ENCODE assay signal across 1 cellular context in the genomic region with DNA sequence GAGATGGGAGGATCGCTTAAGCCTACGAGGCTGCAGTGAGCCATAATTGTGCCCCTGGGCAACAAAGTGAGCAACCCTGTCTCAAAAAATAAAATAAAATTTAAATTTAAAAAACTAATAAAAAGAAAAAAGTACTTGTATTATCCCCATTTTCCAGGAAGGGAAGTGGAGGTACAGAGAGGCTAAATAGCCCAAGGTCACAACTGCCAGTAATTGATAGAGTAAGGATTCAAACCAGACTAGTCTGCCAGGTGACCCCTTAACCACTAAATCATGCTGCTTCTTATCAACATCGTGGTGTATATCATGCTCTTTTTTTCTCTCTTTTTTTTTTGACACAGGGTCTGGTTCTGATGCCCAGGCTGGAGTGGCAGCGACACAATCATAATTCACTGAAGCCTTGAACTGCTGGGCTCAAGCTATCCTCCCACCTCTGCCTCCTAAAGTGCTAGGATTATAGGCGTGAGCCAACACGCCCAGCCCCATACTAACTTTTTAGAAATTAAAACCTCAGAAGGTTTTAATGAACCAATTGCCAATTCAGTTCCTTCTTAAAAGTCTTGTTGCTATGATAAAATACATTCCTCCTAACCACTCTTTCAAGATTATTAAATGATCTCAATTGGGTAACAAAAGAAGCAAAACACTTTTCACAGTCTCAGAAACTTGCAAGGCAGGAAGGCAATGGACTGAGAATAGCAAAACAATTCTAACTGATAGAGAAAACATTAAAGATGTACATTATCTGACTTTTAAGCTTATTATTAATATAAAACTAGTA.
TF ChIP-seq lines count a peak whose summit lies in the region.

No MANE protein-coding gene starts in this region.

TF ChIP-seq in K562, 482 proteins besides CTCF, POLR2A, EP300 and RAD21:
- TF ChIP-seq XRCC3 (IDR thresholded peaks at IDR 0.05) (no peak), GABPA (tag; conservative IDR thresholded peaks at IDR 0.05; ENCODE audit: low read depth) (no peak), PHTF2 (CRISPR knock-in tag; IDR thresholded peaks at IDR 0.05) (no peak), FIP1L1 (IDR thresholded peaks at IDR 0.05; ENCODE audit: low read depth, low read length, poor library complexity, severe bottlenecking) (no peak), NFXL1 (CRISPR knock-in tag; IDR thresholded peaks at IDR 0.05) (no peak), SPI1 (IDR thresholded peaks at IDR 0.05; ENCODE audit: borderline replicate concordance, low read depth, low read length) (no peak), ZZZ3 (IDR thresholded peaks at IDR 0.05) (no peak), CSDE1 (IDR thresholded peaks at IDR 0.05) (no peak), BCOR (IDR thresholded peaks at IDR 0.05) (0 out of 2 replicates have a peak, but pooled peaks have one; percentile 47), SP1 (CRISPR knock-in tag; IDR thresholded peaks at IDR 0.05) (no peak), ZNF444 (CRISPR knock-in tag; IDR thresholded peaks at IDR 0.05) (no peak), NBN (IDR thresholded peaks at IDR 0.05; ENCODE audit: low read depth) (no peak), HNRNPK (IDR thresholded peaks at IDR 0.05; ENCODE audit: low read depth, low read length, poor library complexity, severe bottlenecking) (no peak), ESRRA (IDR thresholded peaks at IDR 0.05; ENCODE audit: borderline replicate concordance, low read depth) (peak; percentile 52; the same call in 1 of the 2 replicates), NEUROD1 (IDR thresholded peaks at IDR 0.05; ENCODE audit: borderline replicate concordance, low read depth, low read length, partially characterized antibody) (no peak), BRF1 (IDR thresholded peaks at IDR 0.05; ENCODE audit: borderline replicate concordance, extremely low read depth, insufficient read length) (no peak), RBM25 (IDR thresholded peaks at IDR 0.05; ENCODE audit: low read depth, low read length, severe bottlenecking) (peak; percentile 59), SMARCE1 (IDR thresholded peaks at IDR 0.05) (no peak), CBFA2T3 (IDR thresholded peaks at IDR 0.05) (peak; percentile 42), GTF2F1 (IDR thresholded peaks at IDR 0.05; ENCODE audit: low read depth, low read length) (no peak), RBM17 (IDR thresholded peaks at IDR 0.05; ENCODE audit: borderline replicate concordance, low read depth, low read length) (no peak), RFX7 (CRISPR knock-in tag; IDR thresholded peaks at IDR 0.05) (no peak), ADNP (tag; IDR thresholded peaks at IDR 0.05) (no peak)
- TF ChIP-seq, protein P1, sequence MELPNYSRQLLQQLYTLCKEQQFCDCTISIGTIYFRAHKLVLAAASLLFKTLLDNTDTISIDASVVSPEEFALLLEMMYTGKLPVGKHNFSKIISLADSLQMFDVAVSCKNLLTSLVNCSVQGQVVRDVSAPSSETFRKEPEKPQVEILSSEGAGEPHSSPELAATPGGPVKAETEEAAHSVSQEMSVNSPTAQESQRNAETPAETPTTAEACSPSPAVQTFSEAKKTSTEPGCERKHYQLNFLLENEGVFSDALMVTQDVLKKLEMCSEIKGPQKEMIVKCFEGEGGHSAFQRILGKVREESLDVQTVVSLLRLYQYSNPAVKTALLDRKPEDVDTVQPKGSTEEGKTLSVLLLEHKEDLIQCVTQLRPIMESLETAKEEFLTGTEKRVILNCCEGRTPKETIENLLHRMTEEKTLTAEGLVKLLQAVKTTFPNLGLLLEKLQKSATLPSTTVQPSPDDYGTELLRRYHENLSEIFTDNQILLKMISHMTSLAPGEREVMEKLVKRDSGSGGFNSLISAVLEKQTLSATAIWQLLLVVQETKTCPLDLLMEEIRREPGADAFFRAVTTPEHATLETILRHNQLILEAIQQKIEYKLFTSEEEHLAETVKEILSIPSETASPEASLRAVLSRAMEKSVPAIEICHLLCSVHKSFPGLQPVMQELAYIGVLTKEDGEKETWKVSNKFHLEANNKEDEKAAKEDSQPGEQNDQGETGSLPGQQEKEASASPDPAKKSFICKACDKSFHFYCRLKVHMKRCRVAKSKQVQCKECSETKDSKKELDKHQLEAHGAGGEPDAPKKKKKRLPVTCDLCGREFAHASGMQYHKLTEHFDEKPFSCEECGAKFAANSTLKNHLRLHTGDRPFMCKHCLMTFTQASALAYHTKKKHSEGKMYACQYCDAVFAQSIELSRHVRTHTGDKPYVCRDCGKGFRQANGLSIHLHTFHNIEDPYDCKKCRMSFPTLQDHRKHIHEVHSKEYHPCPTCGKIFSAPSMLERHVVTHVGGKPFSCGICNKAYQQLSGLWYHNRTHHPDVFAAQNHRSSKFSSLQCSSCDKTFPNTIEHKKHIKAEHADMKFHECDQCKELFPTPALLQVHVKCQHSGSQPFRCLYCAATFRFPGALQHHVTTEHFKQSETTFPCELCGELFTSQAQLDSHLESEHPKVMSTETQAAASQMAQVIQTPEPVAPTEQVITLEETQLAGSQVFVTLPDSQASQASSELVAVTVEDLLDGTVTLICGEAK (IDR thresholded peaks at IDR 0.05) = no peak
- TF ChIP-seq, protein P1 (CRISPR knock-in tag; IDR thresholded peaks at IDR 0.05) = no peak
- TF ChIP-seq, protein P2, sequence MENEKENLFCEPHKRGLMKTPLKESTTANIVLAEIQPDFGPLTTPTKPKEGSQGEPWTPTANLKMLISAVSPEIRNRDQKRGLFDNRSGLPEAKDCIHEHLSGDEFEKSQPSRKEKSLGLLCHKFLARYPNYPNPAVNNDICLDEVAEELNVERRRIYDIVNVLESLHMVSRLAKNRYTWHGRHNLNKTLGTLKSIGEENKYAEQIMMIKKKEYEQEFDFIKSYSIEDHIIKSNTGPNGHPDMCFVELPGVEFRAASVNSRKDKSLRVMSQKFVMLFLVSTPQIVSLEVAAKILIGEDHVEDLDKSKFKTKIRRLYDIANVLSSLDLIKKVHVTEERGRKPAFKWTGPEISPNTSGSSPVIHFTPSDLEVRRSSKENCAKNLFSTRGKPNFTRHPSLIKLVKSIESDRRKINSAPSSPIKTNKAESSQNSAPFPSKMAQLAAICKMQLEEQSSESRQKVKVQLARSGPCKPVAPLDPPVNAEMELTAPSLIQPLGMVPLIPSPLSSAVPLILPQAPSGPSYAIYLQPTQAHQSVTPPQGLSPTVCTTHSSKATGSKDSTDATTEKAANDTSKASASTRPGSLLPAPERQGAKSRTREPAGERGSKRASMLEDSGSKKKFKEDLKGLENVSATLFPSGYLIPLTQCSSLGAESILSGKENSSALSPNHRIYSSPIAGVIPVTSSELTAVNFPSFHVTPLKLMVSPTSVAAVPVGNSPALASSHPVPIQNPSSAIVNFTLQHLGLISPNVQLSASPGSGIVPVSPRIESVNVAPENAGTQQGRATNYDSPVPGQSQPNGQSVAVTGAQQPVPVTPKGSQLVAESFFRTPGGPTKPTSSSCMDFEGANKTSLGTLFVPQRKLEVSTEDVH (IDR thresholded peaks at IDR 0.05; ENCODE audit: low read depth, partially characterized antibody) = no peak
